In genomic region chr7:123643495-123644428, GRCh38 we compare ENCODE assay signal across 8 cellular contexts. TPM values are rescaled to one million over a fixed set of nuclear protein-coding genes. Genes with fewer than 3 reads are reported as not detected.
DNase-seq lines count a peak whose midpoint lies in the region; ATAC-seq and TF ChIP-seq lines count a peak whose summit lies in the region.

No MANE protein-coding gene starts in this region.

- intact Hi-C loops in gastrocnemius medialis (cut with DNase I; ENCODE audit: low total_unique reads) (loop anchor here (2.0 to 5.0 kb wide), 4 partner anchors 13 to 104 kb away; partner anchors contain the start of gene WASL), stomach (cut with DNase I; ENCODE audit: low total_unique reads) (loop anchor here (5.0 kb wide), 1 partner anchor 219 kb away; no protein-coding TSS in a partner anchor)

- H3K9me3 ChIP-seq in HUES6 (ENCODE audit: control insufficient read depth, insufficient read depth, low read depth, low read length), result no peaks in the 10 kb centered on the region
- no peaks in the 10 kb centered on the region for H3K9me3 ChIP-seq in gastroesophageal sphincter
- H3K9me3 ChIP-seq in gastrocnemius medialis, result no peaks in the 10 kb centered on the region
- no peaks in the 10 kb centered on the region for H3K9me3 ChIP-seq in stomach

- no peak for TF ChIP-seq CTCF in gastroesophageal sphincter (IDR thresholded peaks at IDR 0.05)
- TF ChIP-seq CTCF in gastrocnemius medialis (IDR thresholded peaks at IDR 0.05 in 4 of 5, conservative IDR thresholded peaks at IDR 0.05 in 1 of 5), result no peak
- no peak for TF ChIP-seq CTCF in stomach (IDR thresholded peaks at IDR 0.05)

- DNase-seq in RKO (ENCODE audit: low spot score) (peak; percentile 28), gastrocnemius medialis (peak; percentile 74 to 81), stomach (no peak)
- no peak for DNase-seq in activated T-cell treated with anti-CD3 and anti-CD28 coated beads, Interleukin-2, amount 50 U/mL, for 48 hours
- no peak for DNase-seq in activated naive CD4-positive, alpha-beta T cell treated with Interleukin-2 at 50 U/mL for 16 hours
- DNase-seq in NK-92 treated with Interleukin-12 subunit alpha and Interleukin-12 subunit beta, amount 100 ng/mL, for 24 hours (lab: John Stamatoyannopoulos, UW), result no peak

- H3K4me1 ChIP-seq in HUES6 (ENCODE audit: control insufficient read depth, insufficient read depth, low read length) (peaks cover 35% of the 10 kb centered on the region), gastroesophageal sphincter (peaks cover 0 to 14% (median 2%) of the 10 kb centered on the region in 3 donors), gastrocnemius medialis (peaks cover 69 to 76% of the 10 kb centered on the region in 2 donors), stomach (peaks cover 0 to 12% (median 7%) of the 10 kb centered on the region in 4 donors)

- TF ChIP-seq EP300 in gastroesophageal sphincter (IDR thresholded peaks at IDR 0.05), result no peak
- no peak for TF ChIP-seq EP300 in stomach (IDR thresholded peaks at IDR 0.05)

- WGBS in gastroesophageal sphincter (ENCODE audit: low coverage in 1 of 2), 2 donors, result 21 to 23% methylated on average over 6 of the region's 6 CpGs
- 19 to 27% (median 24%) methylated on average over 6 of the region's 6 CpGs for WGBS in stomach, 5 donors

- H3K36me3 ChIP-seq in HUES6 (ENCODE audit: control insufficient read depth, insufficient read depth, low read length) (no peaks in the 10 kb centered on the region), gastroesophageal sphincter (no peaks in the 10 kb centered on the region), gastrocnemius medialis (no peaks in the 10 kb centered on the region), stomach (no peaks in the 10 kb centered on the region)

- peak overlapping the region; percentile 72 for H3K9ac ChIP-seq in HUES6 (ENCODE audit: low read length)

- no peaks in the 10 kb centered on the region for H3K27me3 ChIP-seq in HUES6 (ENCODE audit: control insufficient read depth, insufficient read depth, low read length)
- H3K27me3 ChIP-seq in gastroesophageal sphincter, result no peaks in the 10 kb centered on the region
- no peaks in the 10 kb centered on the region for H3K27me3 ChIP-seq in gastrocnemius medialis
- H3K27me3 ChIP-seq in stomach, result no peaks in the 10 kb centered on the region

- TF ChIP-seq POLR2A in gastroesophageal sphincter (IDR thresholded peaks at IDR 0.05) (no peak), gastrocnemius medialis (IDR thresholded peaks at IDR 0.05) (peak; percentile 51 to 80), stomach (IDR thresholded peaks at IDR 0.05) (no peak)

- H3K27ac ChIP-seq in HUES6 (ENCODE audit: low read depth, low read length) (peak overlapping the region; percentile 80), gastroesophageal sphincter (peak overlapping the region in 1 of 4 donors; percentile 33), gastrocnemius medialis (peak overlapping the region; percentile 82 to 96 (median 87)), stomach (peak overlapping the region in 1 of 5 donors; percentile 35)

- in situ Hi-C loops in gastrocnemius medialis (cut with MboI; ENCODE audit: low sequenced_read_pairs in 4 of 4), result no loop called here

- H3K4me3 ChIP-seq in HUES6 (ENCODE audit: low read depth, low read length) (peak overlapping the region; percentile 17), gastroesophageal sphincter (no peak overlapping the region), gastrocnemius medialis (peak overlapping the region; percentile 23 to 46 (median 34)), stomach (no peak overlapping the region)

- ATAC-seq in gastroesophageal sphincter (peak; percentile 66), gastrocnemius medialis (peak; percentile 62 to 72)

RNA-seq across cellular contexts. Expression of gene LMOD2, which starts 11.9 kb away (rescaled TPM):
- total RNA-seq in gastroesophageal sphincter, result not detected
- 100 to 1,000 TPM; 150 to 518 (median 314) TPM for total RNA-seq in gastrocnemius medialis
- not detected for total RNA-seq in stomach
- polyA plus RNA-seq in stomach, result under 1 TPM; 0.05 to 0.46 (median 0.12) TPM

RNA-seq across cellular contexts. Expression of gene ASB15, which starts 42.1 kb away (rescaled TPM):
- total RNA-seq in gastroesophageal sphincter (not detected), gastrocnemius medialis (10 to 100 TPM in 2 of 4 donors, 1 to 10 TPM in 2; 5.3 to 26.0 (median 10.4) TPM), stomach (not detected)
- polyA plus RNA-seq in stomach, result not detected

Comparison
In these comparisons a context has a peak if more than half of its experiments do, and no peak if none do; other contexts are left out.
1. H3K4me3 ChIP-seq: peak in HUES6 (single experiment) and gastrocnemius medialis (4 of 4); none in gastroesophageal sphincter (0 of 2) and stomach (0 of 4).
2. DNase-seq: peak in RKO (single experiment) and gastrocnemius medialis (2 of 2); none in stomach (single experiment), activated T-cell treated with anti-CD3 and anti-CD28 coated beads, Interleukin-2, amount 50 U/mL, for 48 hours (0 of 2), activated naive CD4-positive, alpha-beta T cell treated with Interleukin-2 at 50 U/mL for 16 hours (single experiment) and NK-92 treated with Interleukin-12 subunit alpha and Interleukin-12 subunit beta, amount 100 ng/mL, for 24 hours (single experiment).
3. POLR2A ChIP-seq: peak in gastrocnemius medialis (2 of 2); none in gastroesophageal sphincter (0 of 2) and stomach (0 of 4).
4. RNA of gene LMOD2, which starts 11.9 kb away (total RNA-seq): 150 to 518 TPM in gastrocnemius medialis; not detected in gastroesophageal sphincter and not detected in stomach; every median in the first group is over 100 times any median in the second.
5. RNA of gene ASB15, which starts 42.1 kb away (total RNA-seq): 5.3 to 26.0 TPM in gastrocnemius medialis; not detected in gastroesophageal sphincter and not detected in stomach; every median in the first group is over 4 times any median in the second.